20 cellular contexts compared by ENCODE assay signal in genomic region chr5:9715891-9716335, GRCh38.
DNase-seq lines count a peak whose midpoint lies in the region; ATAC-seq and TF ChIP-seq lines count a peak whose summit lies in the region.
"Had no signal": no experiment of that assay in that cellular context is flagged by ENCODE, and none has a peak within 500 bp of the region (broad histone marks: within the 10 kb centered on the region; RNA-seq: fewer than 3 reads in every experiment).

No MANE protein-coding gene starts in this region.

- no peaks in the 10 kb centered on the region for H3K27me3 ChIP-seq in RWPE2 (ENCODE audit: insufficient read depth, poor library complexity, severe bottlenecking)
- H3K27me3 ChIP-seq in stomach = no peaks in the 10 kb centered on the region
- H3K27me3 ChIP-seq: left lung, pancreas had no signal

- H3K27ac ChIP-seq in RWPE2 (ENCODE audit: poor library complexity, severe bottlenecking) (peak overlapping the region; percentile 76), stomach (no peak overlapping the region)
- H3K27ac ChIP-seq: left lung, pancreas, thoracic aorta had no signal

- no peak for TF ChIP-seq POLR2A in stomach (IDR thresholded peaks at IDR 0.05)

- intact Hi-C loops in stomach (cut with DNase I; ENCODE audit: low total_unique reads) = no loop called here

- H3K4me3 Mint-ChIP-seq in osteocyte (ENCODE audit: unreplicated experiment) = no peak overlapping the region
- H3K4me3 Mint-ChIP-seq: activated CD4-positive, alpha-beta T cell treated with anti-CD3 and anti-CD28 coated beads for 36 hours had no signal

- peaks cover 43% of the 10 kb centered on the region for H3K4me1 Mint-ChIP-seq in osteocyte (ENCODE audit: unreplicated experiment)
- H3K4me1 Mint-ChIP-seq: activated CD4-positive, alpha-beta T cell treated with anti-CD3 and anti-CD28 coated beads for 36 hours had no signal

- H3K4me3 ChIP-seq in RWPE2 (ENCODE audit: severe bottlenecking) (no peak overlapping the region), stomach (no peak overlapping the region)
- H3K4me3 ChIP-seq: left lung, pancreas, thoracic aorta had no signal

- no peak for TF ChIP-seq EP300 in stomach (IDR thresholded peaks at IDR 0.05)

- H3K36me3 ChIP-seq in RWPE2 (ENCODE audit: low read depth) (no peaks in the 10 kb centered on the region), stomach (no peaks in the 10 kb centered on the region)
- H3K36me3 ChIP-seq: left lung, pancreas, thoracic aorta had no signal

- H3K36me3 Mint-ChIP-seq in osteocyte (ENCODE audit: unreplicated experiment) = peaks cover 1% of the 10 kb centered on the region

- H3K4me1 ChIP-seq in RWPE2 (ENCODE audit: insufficient read depth, poor library complexity, severe bottlenecking) = peaks cover 23% of the 10 kb centered on the region
- H3K4me1 ChIP-seq in stomach = no peaks in the 10 kb centered on the region
- H3K4me1 ChIP-seq: left lung, pancreas had no signal

- peak; percentile 50 for DNase-seq in GM03348 (ENCODE audit: low spot score)
- DNase-seq in RWPE2 (ENCODE audit: low spot score) = no peak
- DNase-seq in fibroblast of gingiva (ENCODE audit: low read depth) = peak; percentile 13
- DNase-seq in osteocyte (ENCODE audit: extremely low spot score, unreplicated experiment) = no peak
- DNase-seq in putamen (ENCODE audit: low spot score) = no peak
- DNase-seq in stomach = no peak
- DNase-seq: activated CD4-positive, alpha-beta T cell treated with anti-CD3 and anti-CD28 coated beads for 36 hours; activated effector memory CD4-positive, alpha-beta T cell treated with anti-CD3 and anti-CD28 coated beads, Interleukin-2, amount 50 U/mL, for 16 hours; aorta; cortex of kidney; left lung; NCI-H1694 treated with DMSO at 0.1 percent for 48 hours; NCI-H446; pancreas; SHP77; stimulated activated CD4-positive, alpha-beta T cell treated with anti-CD3 and anti-CD28 coated beads, Interleukin-4, amount 100 ng/mL, for 24 hours; stimulated activated CD8-positive, alpha-beta memory T cell treated with anti-CD3 and anti-CD28 coated beads, Interleukin-4, amount 100 ng/mL, for 48 hours had no signal

- H3K9me3 Mint-ChIP-seq in osteocyte (ENCODE audit: unreplicated experiment) = peaks cover 11% of the 10 kb centered on the region

- H3K27me3 Mint-ChIP-seq in osteocyte (ENCODE audit: unreplicated experiment) = no peaks in the 10 kb centered on the region
- H3K27me3 Mint-ChIP-seq: activated CD4-positive, alpha-beta T cell treated with anti-CD3 and anti-CD28 coated beads for 36 hours had no signal

- ATAC-seq in RWPE2 (ENCODE audit: low read depth) (no peak), HG02870 (IDR thresholded peaks at IDR 0.05; ENCODE audit: unreplicated experiment) (no peak), GM21447 (IDR thresholded peaks at IDR 0.05; ENCODE audit: unreplicated experiment) (no peak)
- ATAC-seq: activated CD4-positive, alpha-beta T cell treated with anti-CD3 and anti-CD28 coated beads for 36 hours; left lung; pancreas had no signal

- WGBS in stomach, 5 donors = 48 to 67% (median 59%) methylated on average over 5 of the region's 5 CpGs

- TF ChIP-seq CTCF in RWPE2 (IDR thresholded peaks at IDR 0.05; ENCODE audit: poor library complexity, severe bottlenecking) (no peak), osteocyte (IDR thresholded peaks at IDR 0.05) (no peak), stomach (IDR thresholded peaks at IDR 0.05) (no peak)

- H3K27ac Mint-ChIP-seq in osteocyte (ENCODE audit: unreplicated experiment) = peak overlapping the region; percentile 68
- H3K27ac Mint-ChIP-seq: activated CD4-positive, alpha-beta T cell treated with anti-CD3 and anti-CD28 coated beads for 36 hours had no signal

- H3K9me3 ChIP-seq in RWPE2 (ENCODE audit: severe bottlenecking) (no peaks in the 10 kb centered on the region), stomach (no peaks in the 10 kb centered on the region)
- H3K9me3 ChIP-seq: left lung, pancreas, thoracic aorta had no signal

Comparison
In these comparisons a context has a peak if more than half of its experiments do, and no peak if none do; other contexts are left out.
1. DNase-seq: peak in GM03348 (single experiment) and fibroblast of gingiva (single experiment); none in RWPE2 (single experiment), osteocyte (single experiment), putamen (single experiment) and stomach (single experiment).